In the genomic region with DNA sequence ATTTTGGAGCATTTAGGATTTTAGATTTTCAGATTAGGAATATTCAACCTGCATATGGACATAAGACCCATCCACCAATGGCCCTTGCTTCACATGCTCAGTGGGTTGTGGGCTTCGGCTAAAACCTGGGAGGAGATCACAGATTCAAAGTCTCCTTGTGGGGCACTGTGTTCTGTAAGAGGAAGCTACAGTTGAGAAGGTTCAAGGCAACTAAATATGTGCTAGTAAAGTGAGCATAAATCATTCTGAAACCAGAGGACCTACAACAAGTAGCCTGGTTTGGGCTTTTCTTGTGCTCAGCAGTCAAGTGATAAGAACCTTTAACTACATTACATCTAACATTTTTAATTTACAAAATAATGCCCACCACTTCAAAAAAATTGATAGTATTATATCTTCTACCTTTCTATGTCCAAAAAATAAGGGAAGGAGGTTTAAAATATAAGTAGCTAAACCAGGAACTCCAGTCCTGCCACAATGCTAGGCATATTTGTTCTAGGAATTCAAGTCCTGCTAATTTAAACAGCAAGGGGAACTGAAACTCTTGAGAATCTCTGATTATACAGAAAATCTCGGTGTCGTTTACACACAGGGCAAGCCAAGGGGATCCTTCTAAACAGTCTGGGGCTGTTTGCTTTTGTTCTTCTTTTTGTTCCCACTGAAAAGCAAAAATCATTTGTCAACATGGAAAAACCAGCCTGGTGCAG, we compare ENCODE assay signal across 10 cellular contexts. TPM values are rescaled to one million over a fixed set of nuclear protein-coding genes. Genes with fewer than 3 reads are reported as not detected.
DNase-seq lines count a peak whose midpoint lies in the region; ATAC-seq and TF ChIP-seq lines count a peak whose summit lies in the region.
"Had no signal": no experiment of that assay in that cellular context is flagged by ENCODE, and none has a peak within 500 bp of the region (broad histone marks: within the 10 kb centered on the region; RNA-seq: fewer than 3 reads in every experiment).

No MANE protein-coding gene starts in this region.

- ATAC-seq in Right ventricle myocardium superior (ENCODE audit: poor library complexity) (peak; percentile 34), right cardiac atrium (no peak), HG02981 (IDR thresholded peaks at IDR 0.05; ENCODE audit: unreplicated experiment) (peak; percentile 65), upper lobe of right lung (peak; percentile 65)

- H3K9me3 ChIP-seq in right cardiac atrium (ENCODE audit: control insufficient read depth, low read length): no peaks in the 10 kb centered on the region
- no peaks in the 10 kb centered on the region for H3K9me3 ChIP-seq in upper lobe of right lung

- no peaks in the 10 kb centered on the region for H3K27me3 Mint-ChIP-seq in T-helper 2 cell treated with Interferon-gamma antibody and Interleukin-4, amounts not matched to agents 5 μg/mL and 100 μg/mL, for 36 hours (ENCODE audit: low read depth)

- H3K4me3 ChIP-seq in right cardiac atrium (ENCODE audit: low read length) (no peak overlapping the region), upper lobe of right lung (no peak overlapping the region), coronary artery (no peak overlapping the region)

- H3K36me3 Mint-ChIP-seq in T-helper 2 cell treated with Interferon-gamma antibody and Interleukin-4, amounts not matched to agents 5 μg/mL and 100 μg/mL, for 36 hours (ENCODE audit: low read depth): peaks cover 27% of the 10 kb centered on the region

- H3K4me1 ChIP-seq in right cardiac atrium (ENCODE audit: control insufficient read depth, insufficient read depth, low read length) (peaks cover 4% of the 10 kb centered on the region), upper lobe of right lung (peaks cover 32% of the 10 kb centered on the region)

- H3K27ac Mint-ChIP-seq in T-helper 2 cell treated with Interferon-gamma antibody and Interleukin-4, amounts not matched to agents 5 μg/mL and 100 μg/mL, for 36 hours: peak overlapping the region; percentile 43

- WGBS in right cardiac atrium: 81% methylated on average over 3 of the region's 3 CpGs

- no peaks in the 10 kb centered on the region for H3K9me3 Mint-ChIP-seq in T-helper 2 cell treated with Interferon-gamma antibody and Interleukin-4, amounts not matched to agents 5 μg/mL and 100 μg/mL, for 36 hours

- no peak for DNase-seq in Right ventricle myocardium superior
- DNase-seq in right cardiac atrium: no peak
- DNase-seq in T-helper 2 cell treated with Interferon-gamma antibody and Interleukin-4, amounts not matched to agents 5 μg/mL and 100 μg/mL, for 36 hours (ENCODE audit: low spot score): no peak
- DNase-seq in upper lobe of right lung: no peak
- DNase-seq in coronary artery (ENCODE audit: low spot score): no peak
- DNase-seq in OCI-M1 (lab: John Stamatoyannopoulos, UW): no peak
- DNase-seq in caudate nucleus (lab: John Stamatoyannopoulos, UW): no peak
- DNase-seq: NCI-H1048 had no signal

- H3K36me3 ChIP-seq in upper lobe of right lung: no peaks in the 10 kb centered on the region

- peaks cover 53% of the 10 kb centered on the region for H3K4me1 Mint-ChIP-seq in T-helper 2 cell treated with Interferon-gamma antibody and Interleukin-4, amounts not matched to agents 5 μg/mL and 100 μg/mL, for 36 hours (ENCODE audit: low read depth)

- H3K27me3 ChIP-seq in right cardiac atrium (ENCODE audit: control insufficient read depth, insufficient read depth) (no peaks in the 10 kb centered on the region), upper lobe of right lung (no peaks in the 10 kb centered on the region)

- no peak overlapping the region for H3K27ac ChIP-seq in right cardiac atrium (ENCODE audit: low read length)
- peak overlapping the region; percentile 64 for H3K27ac ChIP-seq in upper lobe of right lung
- no peak overlapping the region for H3K27ac ChIP-seq in coronary artery
- no peak overlapping the region for H3K27ac ChIP-seq in caudate nucleus (ENCODE audit: low read depth, low read length)
- H3K27ac ChIP-seq: C4-2B had no signal

- H3K4me3 Mint-ChIP-seq in T-helper 2 cell treated with Interferon-gamma antibody and Interleukin-4, amounts not matched to agents 5 μg/mL and 100 μg/mL, for 36 hours: peak overlapping the region; percentile 26

- intact Hi-C loops in Right ventricle myocardium superior (cut with DNase I): no loop called here
- intact Hi-C loops in right cardiac atrium (cut with DNase I): no loop called here
- intact Hi-C loops in upper lobe of right lung (cut with DNase I): no loop called here

- no peak for TF ChIP-seq CTCF in upper lobe of right lung (IDR thresholded peaks at IDR 0.05)
- TF ChIP-seq CTCF in coronary artery (IDR thresholded peaks at IDR 0.05): no peak

RNA-seq across cellular contexts. Expression of a gene that starts 36.6 kb away (rescaled TPM):
- total RNA-seq in Right ventricle myocardium superior (14.4 TPM), right cardiac atrium (10 to 100 TPM; 21.0 to 33.6 (median 24.5) TPM), upper lobe of right lung (29.4 TPM)
- polyA plus RNA-seq in right cardiac atrium: 7.1 TPM

Comparison
In these comparisons a context has a peak if more than half of its experiments do, and no peak if none do; other contexts are left out.
1. ATAC-seq: peak in Right ventricle myocardium superior (single experiment), HG02981 (single experiment) and upper lobe of right lung (single experiment); none in right cardiac atrium (0 of 2).